In genomic region chr1:11059166-11059989, GRCh38 we compare ENCODE assay signal across 8 cellular contexts. TPM values are rescaled to one million over a fixed set of nuclear protein-coding genes. Genes with fewer than 3 reads are reported as not detected.
A peak's percentile ranks its signal among the peaks of the same experiment; 100 is the strongest.
DNase-seq lines count a peak whose midpoint lies in the region; ATAC-seq and TF ChIP-seq lines count a peak whose summit lies in the region.

No MANE protein-coding gene starts in this region.

- no peaks in the 10 kb centered on the region for H3K27me3 Mint-ChIP-seq in WTC11 (ENCODE audit: low read depth)

- H3K4me1 ChIP-seq in ACC112 (ENCODE audit: control insufficient read depth, insufficient read depth, low read length, unreplicated experiment) (peaks cover 5% of the 10 kb centered on the region), foreskin keratinocyte (no peaks in the 10 kb centered on the region), sigmoid colon (peaks cover 0 to 27% (median 26%) of the 10 kb centered on the region in 4 donors)

- no peak for TF ChIP-seq EP300 in sigmoid colon (IDR thresholded peaks at IDR 0.05)

- H3K27ac ChIP-seq in ACC112 (ENCODE audit: low read depth, low read length): no peak overlapping the region
- peak overlapping the region; percentile 11 for H3K27ac ChIP-seq in foreskin keratinocyte
- H3K27ac ChIP-seq in sigmoid colon: peak overlapping the region; percentile 67 to 73 (median 69)

- H3K4me3 Mint-ChIP-seq in WTC11: peak overlapping the region; percentile 94

- peaks cover 16% of the 10 kb centered on the region for H3K4me1 Mint-ChIP-seq in WTC11

- TF ChIP-seq POLR2A in sigmoid colon (IDR thresholded peaks at IDR 0.05): no peak

- peak overlapping the region; percentile 72 for H3K27ac Mint-ChIP-seq in WTC11

- H3K9me3 ChIP-seq in sigmoid colon: no peaks in the 10 kb centered on the region

- peaks cover 21% of the 10 kb centered on the region for H3K36me3 Mint-ChIP-seq in WTC11

- intact Hi-C loops in sigmoid colon (cut with DNase I) (no loop called here), sciatic nerve (cut with DNase I) (no loop called here)

- H3K79me2 ChIP-seq in ACC112 (ENCODE audit: control insufficient read depth, insufficient read depth, low read length, unreplicated experiment): peaks cover 18% of the 10 kb centered on the region

- no peaks in the 10 kb centered on the region; the same call in 1 of the 2 replicates for H3K36me3 ChIP-seq in ACC112 (ENCODE audit: insufficient read depth, low read length)
- peaks cover 0 to 48% (median 7%) of the 10 kb centered on the region in 4 donors for H3K36me3 ChIP-seq in sigmoid colon

- H2AFZ ChIP-seq in ACC112 (ENCODE audit: low read length, unreplicated experiment): peak overlapping the region; percentile 13

- POLR2A ChIA-PET in WTC11 (lab: Charles Lee): interaction anchor here (0.5 to 1.0 kb wide), 4 partner anchors 40 to 311 kb away, joined by 3 read pairs; partner anchors contain the start of genes EXOSC10 and MTOR

- 1 to 2% methylated on average over 75 of the region's 75 CpGs for WGBS in sigmoid colon, 2 donors

- H3K9me3 Mint-ChIP-seq in WTC11: no peaks in the 10 kb centered on the region

- ATAC-seq in GM18519 (IDR thresholded peaks at IDR 0.05; ENCODE audit: low FRiP score, unreplicated experiment) (peak; percentile 7), HG03135 (IDR thresholded peaks at IDR 0.05; ENCODE audit: unreplicated experiment) (peak; percentile 32), WTC11 (peak; percentile 6), foreskin keratinocyte (peak; percentile 35), sciatic nerve (no peak), HG03469 (IDR thresholded peaks at IDR 0.05; ENCODE audit: unreplicated experiment) (no peak)

- peak overlapping the region; percentile 95 for H3K4me3 ChIP-seq in ACC112 (ENCODE audit: low read depth, low read length)
- peak overlapping the region; percentile 83 to 100 (median 94) for H3K4me3 ChIP-seq in sigmoid colon

- H3K27me3 ChIP-seq in ACC112 (ENCODE audit: insufficient read depth, low read length) (no peaks in the 10 kb centered on the region), foreskin keratinocyte (no peaks in the 10 kb centered on the region), sigmoid colon (no peaks in the 10 kb centered on the region)

- CTCF ChIA-PET in WTC11 (lab: Charles Lee): interaction anchor here (0.6 to 3.3 kb wide), 5 partner anchors 8 to 44 kb away, joined by 3 to 67 read pairs (median 4); partner anchors contain the start of gene EXOSC10

- DNase-seq in WTC11 (ENCODE audit: low spot score): no peak
- DNase-seq in foreskin keratinocyte: no peak
- no peak for DNase-seq in sigmoid colon
- no peak for DNase-seq in sciatic nerve (ENCODE audit: low spot score)

- TF ChIP-seq CTCF in WTC11 (IDR thresholded peaks at IDR 0.05) (no peak), foreskin keratinocyte (conservative IDR thresholded peaks at IDR 0.05) (no peak), sigmoid colon (IDR thresholded peaks at IDR 0.05) (no peak)

TF ChIP-seq in WTC11, 78 proteins besides CTCF, POLR2A, EP300 and RAD21 (continues in another document):
- TF ChIP-seq MAX (CRISPR knock-in tag; IDR thresholded peaks at IDR 0.05) (peak; percentile 40; the same call in 1 of the 2 replicates), USF1 (CRISPR knock-in tag; IDR thresholded peaks at IDR 0.05) (peak; percentile 26; the same call in 1 of the 2 replicates), IRF1 (CRISPR knock-in tag; IDR thresholded peaks at IDR 0.05) (no peak), TEAD1 (CRISPR knock-in tag; IDR thresholded peaks at IDR 0.05) (no peak), JUN (CRISPR knock-in tag; IDR thresholded peaks at IDR 0.05) (no peak), ESRRA (CRISPR knock-in tag; IDR thresholded peaks at IDR 0.05; ENCODE audit: borderline replicate concordance) (no peak), NFYB (CRISPR knock-in tag; conservative IDR thresholded peaks at IDR 0.05; ENCODE audit: low read depth) (no peak), RELA (CRISPR knock-in tag; IDR thresholded peaks at IDR 0.05; ENCODE audit: borderline replicate concordance) (peak; percentile 78; the same call in 1 of the 2 replicates), EMX1 (CRISPR knock-in tag; IDR thresholded peaks at IDR 0.05) (no peak), ARID4B (CRISPR knock-in tag; IDR thresholded peaks at IDR 0.05; ENCODE audit: borderline replicate concordance) (peak; percentile 27; the same call in 1 of the 2 replicates), ATF6 (CRISPR knock-in tag; IDR thresholded peaks at IDR 0.05) (no peak; the same call in 1 of the 2 replicates)

RNA-seq across cellular contexts. Expression of gene SRM, which starts 0.4 kb away (rescaled TPM):
- total RNA-seq in WTC11 (2021): 164 to 200 TPM (median 170 TPM) in 3 replicates
- total RNA-seq in foreskin keratinocyte: 153 and 166 TPM in 2 replicates
- 243 and 245 TPM in 2 replicates for polyA plus RNA-seq in foreskin keratinocyte
- total RNA-seq in sigmoid colon: 10 to 100 TPM; 27.2 to 32.1 (median 30.0) TPM
- polyA plus RNA-seq in sigmoid colon: 10 to 100 TPM; 17.8 to 77.1 (median 25.8) TPM
- total RNA-seq in sciatic nerve: 75.3 TPM

RNA-seq across cellular contexts. Expression of gene MASP2, which starts 12.3 kb away (rescaled TPM):
- total RNA-seq in WTC11 (2021): 0.57 to 1.1 TPM (median 0.82 TPM) in 3 replicates
- total RNA-seq in foreskin keratinocyte: 0.07 and 0.24 TPM in 2 replicates
- 0.11 TPM in 1 of 2 replicates, not detected in the other for polyA plus RNA-seq in foreskin keratinocyte
- total RNA-seq in sigmoid colon: not detected
- polyA plus RNA-seq in sigmoid colon: under 1 TPM in 1 of 3 donors, not detected in 2; 0.03 TPM
- total RNA-seq in sciatic nerve: not detected

RNA-seq across cellular contexts. Expression of gene EXOSC10, which starts 40.3 kb away (rescaled TPM):
- total RNA-seq in WTC11 (2021): 62.8 to 73.0 TPM (median 66.2 TPM) in 3 replicates
- 76.9 and 82.5 TPM in 2 replicates for total RNA-seq in foreskin keratinocyte
- 47.9 and 58.2 TPM in 2 replicates for polyA plus RNA-seq in foreskin keratinocyte
- 10 to 100 TPM; 33.5 to 53.7 (median 40.1) TPM for total RNA-seq in sigmoid colon
- polyA plus RNA-seq in sigmoid colon: 10 to 100 TPM; 18.6 to 39.0 (median 19.9) TPM
- total RNA-seq in sciatic nerve: 81.8 TPM

RNA-seq across cellular contexts. Expression of gene TARDBP, which starts 46.9 kb away (rescaled TPM):
- total RNA-seq in WTC11 (2021) (185 to 228 TPM (median 197 TPM) in 3 replicates), foreskin keratinocyte (155 and 178 TPM in 2 replicates), sigmoid colon (100 to 1,000 TPM in 3 of 4 donors, 10 to 100 TPM in 1; 68.6 to 158 (median 125) TPM), sciatic nerve (165 TPM)
- polyA plus RNA-seq in foreskin keratinocyte (101 and 125 TPM in 2 replicates), sigmoid colon (100 to 1,000 TPM; 108 to 158 (median 123) TPM)

Comparison
In these comparisons a context has a peak if more than half of its experiments do, and no peak if none do; other contexts are left out.
1. ATAC-seq: peak in GM18519 (single experiment), HG03135 (single experiment), WTC11 (single experiment) and foreskin keratinocyte (single experiment); none in sciatic nerve (single experiment) and HG03469 (single experiment).